ENCODE assay signal across 1 cellular context in the genomic region with DNA sequence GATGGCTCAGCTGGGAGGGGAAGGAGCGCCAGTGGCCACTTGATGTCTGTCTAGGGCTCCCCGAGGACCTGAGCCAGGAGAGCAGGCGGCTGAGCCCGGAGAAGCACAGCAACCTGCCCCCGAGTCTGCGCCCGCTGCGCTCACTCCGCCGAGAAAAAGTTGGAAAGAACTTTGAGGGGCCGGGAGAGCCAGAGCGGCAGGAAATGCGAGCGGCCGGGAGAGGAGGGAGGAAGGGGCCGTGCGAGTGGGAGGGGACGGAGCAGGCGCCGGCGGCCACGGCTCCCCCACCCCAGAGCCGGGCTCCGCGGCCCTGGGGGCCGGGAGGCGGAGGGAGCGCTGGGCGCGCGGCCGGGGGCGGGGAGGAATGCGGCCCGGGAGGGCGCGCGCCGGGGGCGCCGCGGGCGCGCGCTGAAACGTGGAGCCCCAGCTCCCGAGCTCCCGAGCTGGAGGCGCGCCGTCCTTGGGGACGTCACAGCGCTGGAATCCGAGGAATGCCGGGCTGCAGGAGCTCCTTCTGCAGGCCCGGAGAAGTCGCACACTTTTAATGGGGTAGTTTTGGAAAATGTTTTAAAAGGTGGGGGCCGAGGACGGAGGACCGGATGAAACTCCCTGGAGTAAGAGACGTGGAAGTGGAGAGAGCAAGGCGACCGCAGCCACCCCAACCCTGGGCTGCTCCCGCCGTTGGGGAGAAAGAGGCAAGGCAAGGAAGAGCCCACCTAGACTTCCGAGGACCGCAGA.
TF ChIP-seq lines count a peak whose summit lies in the region.

A gene (minus strand): TSS at position 167 of the 738 bp plus-strand sequence. CDS start 86,799 bp downstream, outside the sequence.

TF ChIP-seq in GM23338, 12 proteins besides CTCF, POLR2A, EP300 and RAD21 (continued from another document):
- TF ChIP-seq, protein P1, sequence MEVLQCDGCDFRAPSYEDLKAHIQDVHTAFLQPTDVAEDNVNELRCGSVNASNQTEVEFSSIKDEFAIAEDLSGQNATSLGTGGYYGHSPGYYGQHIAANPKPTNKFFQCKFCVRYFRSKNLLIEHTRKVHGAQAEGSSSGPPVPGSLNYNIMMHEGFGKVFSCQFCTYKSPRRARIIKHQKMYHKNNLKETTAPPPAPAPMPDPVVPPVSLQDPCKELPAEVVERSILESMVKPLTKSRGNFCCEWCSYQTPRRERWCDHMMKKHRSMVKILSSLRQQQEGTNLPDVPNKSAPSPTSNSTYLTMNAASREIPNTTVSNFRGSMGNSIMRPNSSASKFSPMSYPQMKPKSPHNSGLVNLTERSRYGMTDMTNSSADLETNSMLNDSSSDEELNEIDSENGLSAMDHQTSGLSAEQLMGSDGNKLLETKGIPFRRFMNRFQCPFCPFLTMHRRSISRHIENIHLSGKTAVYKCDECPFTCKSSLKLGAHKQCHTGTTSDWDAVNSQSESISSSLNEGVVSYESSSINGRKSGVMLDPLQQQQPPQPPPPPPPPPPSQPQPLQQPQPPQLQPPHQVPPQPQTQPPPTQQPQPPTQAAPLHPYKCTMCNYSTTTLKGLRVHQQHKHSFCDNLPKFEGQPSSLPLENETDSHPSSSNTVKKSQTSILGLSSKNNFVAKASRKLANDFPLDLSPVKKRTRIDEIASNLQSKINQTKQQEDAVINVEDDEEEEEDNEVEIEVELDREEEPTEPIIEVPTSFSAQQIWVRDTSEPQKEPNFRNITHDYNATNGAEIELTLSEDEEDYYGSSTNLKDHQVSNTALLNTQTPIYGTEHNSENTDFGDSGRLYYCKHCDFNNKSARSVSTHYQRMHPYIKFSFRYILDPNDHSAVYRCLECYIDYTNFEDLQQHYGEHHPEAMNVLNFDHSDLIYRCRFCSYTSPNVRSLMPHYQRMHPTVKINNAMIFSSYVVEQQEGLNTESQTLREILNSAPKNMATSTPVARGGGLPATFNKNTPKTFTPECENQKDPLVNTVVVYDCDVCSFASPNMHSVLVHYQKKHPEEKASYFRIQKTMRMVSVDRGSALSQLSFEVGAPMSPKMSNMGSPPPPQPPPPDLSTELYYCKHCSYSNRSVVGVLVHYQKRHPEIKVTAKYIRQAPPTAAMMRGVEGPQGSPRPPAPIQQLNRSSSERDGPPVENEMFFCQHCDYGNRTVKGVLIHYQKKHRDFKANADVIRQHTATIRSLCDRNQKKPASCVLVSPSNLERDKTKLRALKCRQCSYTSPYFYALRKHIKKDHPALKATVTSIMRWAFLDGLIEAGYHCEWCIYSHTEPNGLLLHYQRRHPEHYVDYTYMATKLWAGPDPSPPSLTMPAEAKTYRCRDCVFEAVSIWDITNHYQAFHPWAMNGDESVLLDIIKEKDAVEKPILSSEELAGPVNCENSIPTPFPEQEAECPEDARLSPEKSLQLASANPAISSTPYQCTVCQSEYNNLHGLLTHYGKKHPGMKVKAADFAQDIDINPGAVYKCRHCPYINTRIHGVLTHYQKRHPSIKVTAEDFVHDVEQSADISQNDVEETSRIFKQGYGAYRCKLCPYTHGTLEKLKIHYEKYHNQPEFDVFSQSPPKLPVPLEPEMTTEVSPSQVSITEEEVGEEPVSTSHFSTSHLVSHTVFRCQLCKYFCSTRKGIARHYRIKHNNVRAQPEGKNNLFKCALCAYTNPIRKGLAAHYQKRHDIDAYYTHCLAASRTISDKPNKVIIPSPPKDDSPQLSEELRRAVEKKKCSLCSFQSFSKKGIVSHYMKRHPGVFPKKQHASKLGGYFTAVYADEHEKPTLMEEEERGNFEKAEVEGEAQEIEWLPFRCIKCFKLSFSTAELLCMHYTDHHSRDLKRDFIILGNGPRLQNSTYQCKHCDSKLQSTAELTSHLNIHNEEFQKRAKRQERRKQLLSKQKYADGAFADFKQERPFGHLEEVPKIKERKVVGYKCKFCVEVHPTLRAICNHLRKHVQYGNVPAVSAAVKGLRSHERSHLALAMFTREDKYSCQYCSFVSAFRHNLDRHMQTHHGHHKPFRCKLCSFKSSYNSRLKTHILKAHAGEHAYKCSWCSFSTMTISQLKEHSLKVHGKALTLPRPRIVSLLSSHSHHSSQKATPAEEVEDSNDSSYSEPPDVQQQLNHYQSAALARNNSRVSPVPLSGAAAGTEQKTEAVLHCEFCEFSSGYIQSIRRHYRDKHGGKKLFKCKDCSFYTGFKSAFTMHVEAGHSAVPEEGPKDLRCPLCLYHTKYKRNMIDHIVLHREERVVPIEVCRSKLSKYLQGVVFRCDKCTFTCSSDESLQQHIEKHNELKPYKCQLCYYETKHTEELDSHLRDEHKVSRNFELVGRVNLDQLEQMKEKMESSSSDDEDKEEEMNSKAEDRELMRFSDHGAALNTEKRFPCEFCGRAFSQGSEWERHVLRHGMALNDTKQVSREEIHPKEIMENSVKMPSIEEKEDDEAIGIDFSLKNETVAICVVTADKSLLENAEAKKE (CRISPR knock-in tag; IDR thresholded peaks at IDR 0.05) = no peak
- TF ChIP-seq EZH2phosphoT487 (IDR thresholded peaks at IDR 0.05; ENCODE audit: unreplicated experiment) = no peak
- peak; percentile 88 for TF ChIP-seq CREB1 (CRISPR knock-in tag; IDR thresholded peaks at IDR 0.05; ENCODE audit: low read depth)
- TF ChIP-seq ZNF114 (CRISPR knock-in tag; IDR thresholded peaks at IDR 0.05) = no peak
- no peak for TF ChIP-seq NANOG (IDR thresholded peaks at IDR 0.05; ENCODE audit: borderline replicate concordance)
- TF ChIP-seq POLR2AphosphoS5 (IDR thresholded peaks at IDR 0.05; ENCODE audit: low read depth) = peak; percentile 60
- TF ChIP-seq STAT1 (IDR thresholded peaks at IDR 0.05; ENCODE audit: unreplicated experiment) = no peak
- TF ChIP-seq EZH2 (IDR thresholded peaks at IDR 0.05; ENCODE audit: low read depth, unreplicated experiment) = no peak
- no peak for TF ChIP-seq ZNF331 (CRISPR knock-in tag; IDR thresholded peaks at IDR 0.05; ENCODE audit: low read depth)
- TF ChIP-seq, protein P2, sequence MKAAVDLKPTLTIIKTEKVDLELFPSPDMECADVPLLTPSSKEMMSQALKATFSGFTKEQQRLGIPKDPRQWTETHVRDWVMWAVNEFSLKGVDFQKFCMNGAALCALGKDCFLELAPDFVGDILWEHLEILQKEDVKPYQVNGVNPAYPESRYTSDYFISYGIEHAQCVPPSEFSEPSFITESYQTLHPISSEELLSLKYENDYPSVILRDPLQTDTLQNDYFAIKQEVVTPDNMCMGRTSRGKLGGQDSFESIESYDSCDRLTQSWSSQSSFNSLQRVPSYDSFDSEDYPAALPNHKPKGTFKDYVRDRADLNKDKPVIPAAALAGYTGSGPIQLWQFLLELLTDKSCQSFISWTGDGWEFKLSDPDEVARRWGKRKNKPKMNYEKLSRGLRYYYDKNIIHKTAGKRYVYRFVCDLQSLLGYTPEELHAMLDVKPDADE (IDR thresholded peaks at IDR 0.05) = peak; percentile 37; the same call in 1 of the 2 replicates
